ENCODE assay signal across 22 cellular contexts in genomic region chr12:42560977-42561376, GRCh38. TPM values are rescaled to one million over a fixed set of nuclear protein-coding genes. Genes with fewer than 3 reads are reported as not detected.
DNase-seq lines count a peak whose midpoint lies in the region; ATAC-seq and TF ChIP-seq lines count a peak whose summit lies in the region.
"Had no signal": no experiment of that assay in that cellular context is flagged by ENCODE, and none has a peak within 500 bp of the region (broad histone marks: within the 10 kb centered on the region; RNA-seq: fewer than 3 reads in every experiment).

No MANE protein-coding gene starts in this region.

- 38% methylated on average over 1 of the region's 1 CpG for WGBS in SK-N-SH (ENCODE audit: low lambda C conversion rate)
- 33 to 38% methylated on average over 1 of the region's 1 CpG for WGBS in heart right ventricle, 2 donors

- no peak for ATAC-seq in SK-N-SH treated with all-trans-retinoic acid at 6 μM for 48 hours
- peak; percentile 46 to 85 (median 74) for ATAC-seq in heart right ventricle
- ATAC-seq in GM21825 (IDR thresholded peaks at IDR 0.05; ENCODE audit: unreplicated experiment): no peak
- ATAC-seq: GM12878 had no signal

- H3K9ac ChIP-seq in SK-N-SH (no peak overlapping the region), colonic mucosa (ENCODE audit: low read depth in 2 of 2, low read length in 2 of 2) (no peak overlapping the region)
- H3K9ac ChIP-seq: BLaER1 treated with 17β-estradiol and CSF1 and Interleukin-3, amounts not matched to agents 10 nM and 100 nM had no signal

- no peak overlapping the region for H2AFZ ChIP-seq in SK-N-SH (ENCODE audit: low read depth)

- H3K9me2 ChIP-seq in SK-N-SH: no peaks in the 10 kb centered on the region

- peaks cover 24% of the 10 kb centered on the region for H3K36me3 Mint-ChIP-seq in nephron (ENCODE audit: low read depth)
- H3K36me3 Mint-ChIP-seq: CD4-positive, alpha-beta memory T cell had no signal

- no peak for TF ChIP-seq EP300 in SK-N-SH (IDR thresholded peaks at IDR 0.05; ENCODE audit: borderline replicate concordance in 1 of 2, low read depth in 1 of 2, low read length in 1 of 2)

- CTCF ChIA-PET in SK-N-SH (lab: Yijun Ruan, JAX): interaction anchor here (4.4 kb wide), 1 partner anchor 9 kb away, joined by 27 read pairs; no protein-coding TSS in a partner anchor

- H3K27me3 Mint-ChIP-seq in nephron (ENCODE audit: low read depth): no peaks in the 10 kb centered on the region

- H3K36me3 ChIP-seq in SK-N-SH (replicated peaks in 1 of 2; ENCODE audit: control insufficient read depth in 1 of 2, insufficient read depth in 2 of 2, low read length in 1 of 2) (no peaks in the 10 kb centered on the region), heart right ventricle (no peaks in the 10 kb centered on the region), colonic mucosa (no peaks in the 10 kb centered on the region)
- H3K36me3 ChIP-seq: BLaER1 treated with 17β-estradiol and CSF1 and Interleukin-3, amounts not matched to agents 10 nM and 100 nM; Peyer's patch had no signal

- H3F3A ChIP-seq in SK-N-SH (replicated peaks; ENCODE audit: insufficient read depth): no peaks in the 10 kb centered on the region

- H3K27me3 ChIP-seq in SK-N-SH (ENCODE audit: insufficient read depth): no peaks in the 10 kb centered on the region
- H3K27me3 ChIP-seq in heart right ventricle: no peaks in the 10 kb centered on the region
- no peaks in the 10 kb centered on the region for H3K27me3 ChIP-seq in colonic mucosa
- H3K27me3 ChIP-seq: BLaER1 treated with 17β-estradiol and CSF1 and Interleukin-3, amounts not matched to agents 10 nM and 100 nM; Peyer's patch had no signal

- TF ChIP-seq CTCF in SK-N-SH (IDR thresholded peaks at IDR 0.05): no peak
- TF ChIP-seq CTCF in heart right ventricle (IDR thresholded peaks at IDR 0.05): no peak
- no peak for TF ChIP-seq CTCF in nephron (IDR thresholded peaks at IDR 0.05; ENCODE audit: unreplicated experiment in 3 of 3)
- TF ChIP-seq CTCF in colonic mucosa (IDR thresholded peaks at IDR 0.05): no peak

- no peak for TF ChIP-seq RAD21 in SK-N-SH (IDR thresholded peaks at IDR 0.05; ENCODE audit: low read length)

- POLR2A ChIA-PET in SK-N-SH (lab: Yijun Ruan, JAX): no interaction called here

- no peaks in the 10 kb centered on the region for H4K20me1 ChIP-seq in SK-N-SH (ENCODE audit: insufficient read depth)
- H4K20me1 ChIP-seq: BLaER1 treated with 17β-estradiol and CSF1 and Interleukin-3, amounts not matched to agents 10 nM and 100 nM had no signal

- no peaks in the 10 kb centered on the region for H3K79me2 ChIP-seq in SK-N-SH (ENCODE audit: insufficient read depth)

- H3K27ac Mint-ChIP-seq in nephron: peak overlapping the region in 2 of 3 experiments; percentile 32 to 49
- H3K27ac Mint-ChIP-seq: CD4-positive, alpha-beta memory T cell had no signal

- H3K9me3 Mint-ChIP-seq in nephron: no peaks in the 10 kb centered on the region

- peaks cover 0 to 18% of the 10 kb centered on the region in 2 experiments; a peak in 2 of 4 replicates for H3K4me1 ChIP-seq in SK-N-SH (ENCODE audit: control insufficient read depth in 1 of 2, insufficient read depth in 2 of 2, low read depth in 1 of 2, low read length in 1 of 2)
- peaks cover 0 to 71% (median 31%) of the 10 kb centered on the region in 9 donors for H3K4me1 ChIP-seq in heart right ventricle
- no peaks in the 10 kb centered on the region for H3K4me1 ChIP-seq in colonic mucosa
- H3K4me1 ChIP-seq: BLaER1 treated with 17β-estradiol and CSF1 and Interleukin-3, amounts not matched to agents 10 nM and 100 nM; Peyer's patch had no signal

- intact Hi-C loops in heart right ventricle (cut with DNase I) (loop anchor here in 4 of 10 donors (1.0 to 10.0 kb wide), 5 partner anchors 78 to 436 kb away; partner anchors contain the start of gene GXYLT1 (in 1 of the 4)), colonic mucosa (cut with DNase I) (no loop called here)

- DNase-seq in SK-N-SH (no peak), MV-4-11 (lab: John Stamatoyannopoulos, UW) (peak; percentile 19), heart right ventricle (no peak), colonic mucosa (no peak), NCI-H2227 treated with DMSO at 0.1 percent for 48 hours (lab: John Stamatoyannopoulos, UW) (no peak)
- DNase-seq: 8988T; Caco-2; CD4-positive, alpha-beta memory T cell; DND-41; Karpas-422; NCI-H1092 treated with DMSO at 0.1 percent for 48 hours; NCI-H1436 treated with DMSO at 0.1 percent for 48 hours; NCI-H2029; NCI-H345; NCI-H524; NCI-H774; Peyer's patch had no signal

- H3K4me3 ChIP-seq in SK-N-SH (ENCODE audit: low read depth in 2 of 2, low read length in 1 of 2) (no peak overlapping the region), heart right ventricle (peak overlapping the region in 1 of 10 donors; percentile 12), colonic mucosa (no peak overlapping the region)
- H3K4me3 ChIP-seq: BLaER1 treated with 17β-estradiol and CSF1 and Interleukin-3, amounts not matched to agents 10 nM and 100 nM; GM12878; Peyer's patch had no signal

- H3K4me3 Mint-ChIP-seq in nephron: no peak overlapping the region
- H3K4me3 Mint-ChIP-seq: CD4-positive, alpha-beta memory T cell had no signal

- H3K4me2 ChIP-seq in SK-N-SH: no peak overlapping the region
- H3K4me2 ChIP-seq: BLaER1 treated with 17β-estradiol and CSF1 and Interleukin-3, amounts not matched to agents 10 nM and 100 nM had no signal

- H3K27ac ChIP-seq in SK-N-SH (ENCODE audit: low read depth in 2 of 2, low read length in 1 of 2) (no peak overlapping the region), heart right ventricle (peak overlapping the region in 6 of 10 donors; percentile 47 to 71 (median 69)), colonic mucosa (no peak overlapping the region)
- H3K27ac ChIP-seq: BLaER1 treated with 17β-estradiol and CSF1 and Interleukin-3, amounts not matched to agents 10 nM and 100 nM; Peyer's patch had no signal

- peaks cover 51% of the 10 kb centered on the region for H3K4me1 Mint-ChIP-seq in nephron
- H3K4me1 Mint-ChIP-seq: CD4-positive, alpha-beta memory T cell had no signal

- no peaks in the 10 kb centered on the region for H3K9me3 ChIP-seq in SK-N-SH
- no peaks in the 10 kb centered on the region for H3K9me3 ChIP-seq in heart right ventricle
- no peaks in the 10 kb centered on the region for H3K9me3 ChIP-seq in colonic mucosa
- H3K9me3 ChIP-seq: BLaER1 treated with 17β-estradiol and CSF1 and Interleukin-3, amounts not matched to agents 10 nM and 100 nM; Caco-2; Peyer's patch had no signal

TF ChIP-seq in SK-N-SH treated with all-trans-retinoic acid at 6 μM for 48 hours, 23 proteins besides CTCF, POLR2A, EP300 and RAD21:
- TF ChIP-seq ZFP3 (CRISPR knock-in tag; IDR thresholded peaks at IDR 0.05) (no peak), ISL1 (CRISPR knock-in tag; IDR thresholded peaks at IDR 0.05) (peak; percentile 42; the same call in 1 of the 2 replicates)

TF ChIP-seq in SK-N-SH, 30 proteins besides CTCF, POLR2A, EP300 and RAD21 (continues in another document):
- no peak for TF ChIP-seq REST (IDR thresholded peaks at IDR 0.05; ENCODE audit: low read depth, low read length)
- no peak for TF ChIP-seq JUND (IDR thresholded peaks at IDR 0.05)
- TF ChIP-seq NFIC (IDR thresholded peaks at IDR 0.05; ENCODE audit: borderline replicate concordance): no peak
- no peak for TF ChIP-seq GABPA (IDR thresholded peaks at IDR 0.05; ENCODE audit: low read depth)
- TF ChIP-seq USF1 (IDR thresholded peaks at IDR 0.05; ENCODE audit: borderline replicate concordance, low read depth): no peak
- TF ChIP-seq IRF3 (IDR thresholded peaks at IDR 0.05; ENCODE audit: low read depth, low read length): no peak
- no peak for TF ChIP-seq NRF1 (IDR thresholded peaks at IDR 0.05; ENCODE audit: low read depth, low read length)

RNA-seq across cellular contexts. Expression of gene PRICKLE1, which starts 28.6 kb away (rescaled TPM):
- polyA plus RNA-seq in SK-N-SH (2012; rRNA removed): 0.45 and 1.2 TPM in 2 replicates
- 0.48 and 0.55 TPM in 2 replicates for polyA plus RNA-seq in SK-N-SH (2012; cell fraction: cytosol; rRNA removed)
- 0.56 and 1.5 TPM in 2 replicates for polyA plus RNA-seq in SK-N-SH (2012; cell fraction: nucleus; rRNA removed)
- 10 to 100 TPM; 12.9 to 36.9 (median 18.4) TPM for total RNA-seq in heart right ventricle
- polyA plus RNA-seq in heart right ventricle: 1 to 10 TPM; 2.9 to 3.7 TPM
- total RNA-seq in colonic mucosa: 1 to 10 TPM; 1.1 to 2.9 TPM
- total RNA-seq: CD4-positive, alpha-beta memory T cell had no signal
- polyA plus RNA-seq: CD4-positive, alpha-beta memory T cell had no signal

Comparison
In these comparisons a context has a peak if more than half of its experiments do, and no peak if none do; other contexts are left out.
1. ATAC-seq: peak in heart right ventricle (8 of 8); none in SK-N-SH treated with all-trans-retinoic acid at 6 μM for 48 hours (single experiment) and GM21825 (single experiment).
2. H3K27ac ChIP-seq: peak in heart right ventricle (6 of 10); none in SK-N-SH (0 of 2) and colonic mucosa (single experiment).